In the genomic region with DNA sequence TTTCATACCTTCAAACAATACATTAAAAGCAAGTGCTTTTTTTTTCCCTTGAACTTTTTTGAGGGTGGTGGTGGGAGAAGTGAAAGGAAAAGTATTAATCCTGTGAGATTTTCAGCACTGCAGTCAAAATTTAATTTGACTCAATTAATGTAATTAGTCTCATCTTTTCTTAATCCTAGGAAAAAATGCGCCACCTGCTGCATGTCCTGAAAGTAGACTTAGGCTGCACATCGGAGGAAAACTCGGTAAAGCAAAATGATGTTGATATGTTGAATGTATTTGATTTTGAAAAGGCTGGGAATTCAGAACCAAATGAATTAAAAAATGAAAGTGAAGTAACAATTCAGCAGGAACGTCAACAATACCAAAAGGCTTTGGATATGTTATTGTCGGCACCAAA, we compare ENCODE assay signal across 16 cellular contexts. TPM values are rescaled to one million over a fixed set of nuclear protein-coding genes. Genes with fewer than 3 reads are reported as not detected.
DNase-seq lines count a peak whose midpoint lies in the region; ATAC-seq, FAIRE-seq and TF ChIP-seq lines count a peak whose summit lies in the region.
"Had no signal": no experiment of that assay in that cellular context is flagged by ENCODE, and none has a peak within 500 bp of the region (broad histone marks: within the 10 kb centered on the region; RNA-seq: fewer than 3 reads in every experiment).

No MANE protein-coding gene starts in this region.

- H3K36me3 Mint-ChIP-seq in activated CD4-positive, alpha-beta memory T cell treated with anti-CD3 and anti-CD28 coated beads for 36 hours = peaks cover 3% of the 10 kb centered on the region

- no peak overlapping the region for H2AFZ ChIP-seq in HepG2 (ENCODE audit: low read length)

- H4K20me1 ChIP-seq in HepG2 (ENCODE audit: insufficient read depth, low read length) = no peaks in the 10 kb centered on the region

- H3K4me3 ChIP-seq in bronchial epithelial cell (ENCODE audit: low read depth, low read length) (no peak overlapping the region), HepG2 (replicated peaks in 1 of 3; ENCODE audit: insufficient read depth in 1 of 3, low read depth in 2 of 3, low read length in 3 of 3) (no peak overlapping the region), esophagus squamous epithelium (no peak overlapping the region)
- H3K4me3 ChIP-seq: left ventricle myocardium inferior had no signal

- FAIRE-seq in bronchial epithelial cell (lab: Jason Lieb, UNC) = no peak
- no peak for FAIRE-seq in HepG2 (lab: Jason Lieb, UNC)
- FAIRE-seq: H1 had no signal

- H3K4me1 Mint-ChIP-seq in activated CD4-positive, alpha-beta memory T cell treated with anti-CD3 and anti-CD28 coated beads for 36 hours (ENCODE audit: low read depth) = no peaks in the 10 kb centered on the region
- H3K4me1 Mint-ChIP-seq: naive thymus-derived CD4-positive, alpha-beta T cell had no signal

- H3K9me3 Mint-ChIP-seq in activated CD4-positive, alpha-beta memory T cell treated with anti-CD3 and anti-CD28 coated beads for 36 hours = no peaks in the 10 kb centered on the region
- H3K9me3 Mint-ChIP-seq: naive thymus-derived CD4-positive, alpha-beta T cell; stimulated activated naive CD8-positive, alpha-beta T cell treated with anti-CD3 and anti-CD28 coated beads, Interleukin-15, Interleukin-2, amounts not matched to agents 100 ng/mL and 50 ng/mL, for 24 hours had no signal

- H3K27ac Mint-ChIP-seq in activated CD4-positive, alpha-beta memory T cell treated with anti-CD3 and anti-CD28 coated beads for 36 hours = no peak overlapping the region
- H3K27ac Mint-ChIP-seq: naive thymus-derived CD4-positive, alpha-beta T cell; stimulated activated naive CD8-positive, alpha-beta T cell treated with anti-CD3 and anti-CD28 coated beads, Interleukin-15, Interleukin-2, amounts not matched to agents 100 ng/mL and 50 ng/mL, for 24 hours had no signal

- TF ChIP-seq EP300 in HepG2 (IDR thresholded peaks at IDR 0.05; ENCODE audit: low read depth in 2 of 2, low read length in 2 of 2) (no peak), HepG2 (CRISPR knock-in tag; IDR thresholded peaks at IDR 0.05; ENCODE audit: borderline replicate concordance) (no peak)

- H3K4me3 Mint-ChIP-seq in activated CD4-positive, alpha-beta memory T cell treated with anti-CD3 and anti-CD28 coated beads for 36 hours = no peak overlapping the region
- H3K4me3 Mint-ChIP-seq: naive thymus-derived CD4-positive, alpha-beta T cell; stimulated activated naive CD8-positive, alpha-beta T cell treated with anti-CD3 and anti-CD28 coated beads, Interleukin-15, Interleukin-2, amounts not matched to agents 100 ng/mL and 50 ng/mL, for 24 hours had no signal

- intact Hi-C loops in HepG2 (cut with micrococcal nuclease; ENCODE audit: unreplicated experiment) (loop anchor here (5.0 kb wide), 1 partner anchor 250 kb away; no protein-coding TSS in a partner anchor), esophagus squamous epithelium (cut with DNase I) (no loop called here)
- intact Hi-C loops in activated CD4-positive, alpha-beta memory T cell treated with anti-CD3 and anti-CD28 coated beads for 36 hours (cut with micrococcal nuclease) = no loop called here

- no peak for ATAC-seq in HepG2
- ATAC-seq: naive thymus-derived CD4-positive, alpha-beta T cell had no signal

- in situ Hi-C loops in HepG2 (cut with HindIII; ENCODE audit: extremely low pct_ligation_motif_present, low pct_unique_long_range_greater_than_20kb) = no loop called here

- BruUV-seq in HepG2 (replicated peaks; lab: Mats Ljungman, UMichigan) = no TSS peak

- DNase-seq in NCI-H69 (lab: John Stamatoyannopoulos, UW) (peak; percentile 20), bronchial epithelial cell (ENCODE audit: low read depth) (peak; percentile 8), HepG2 (ENCODE audit: low spot score) (no peak), KG1 (lab: John Stamatoyannopoulos, UW) (no peak), esophagus squamous epithelium (lab: John Stamatoyannopoulos, UW) (no peak), AG08395 (ENCODE audit: low spot score) (no peak)
- no peak for DNase-seq in activated CD4-positive, alpha-beta memory T cell treated with anti-CD3 and anti-CD28 coated beads for 36 hours
- DNase-seq: amniotic stem cell; C1 segment of cervical spinal cord; left ventricle myocardium inferior; naive thymus-derived CD4-positive, alpha-beta T cell; retina; T-helper 1 cell had no signal

- no peak for TF ChIP-seq POLR2A in HepG2 (IDR thresholded peaks at IDR 0.05; ENCODE audit: insufficient read depth in 1 of 2, low read depth in 2 of 2, low read length in 2 of 2)
- no peak for TF ChIP-seq POLR2A in esophagus squamous epithelium (IDR thresholded peaks at IDR 0.05)

- no peaks in the 10 kb centered on the region for H3K27me3 Mint-ChIP-seq in activated CD4-positive, alpha-beta memory T cell treated with anti-CD3 and anti-CD28 coated beads for 36 hours
- H3K27me3 Mint-ChIP-seq: naive thymus-derived CD4-positive, alpha-beta T cell; stimulated activated naive CD8-positive, alpha-beta T cell treated with anti-CD3 and anti-CD28 coated beads, Interleukin-15, Interleukin-2, amounts not matched to agents 100 ng/mL and 50 ng/mL, for 24 hours had no signal

- WGBS in HepG2 (ENCODE audit: low lambda C conversion rate) = 97% methylated on average over 5 of the region's 5 CpGs
- 87 to 88% methylated on average over 5 of the region's 5 CpGs for WGBS in esophagus squamous epithelium, 2 donors

- POLR2A ChIA-PET in HepG2 (lab: Yijun Ruan, JAX) = no interaction called here
- POLR2A ChIA-PET in activated CD4-positive, alpha-beta memory T cell treated with anti-CD3 and anti-CD28 coated beads for 36 hours (lab: Charles Lee) = no interaction called here

- H3K4me1 ChIP-seq in HepG2 (ENCODE audit: insufficient read depth, low read length) (no peaks in the 10 kb centered on the region), esophagus squamous epithelium (no peaks in the 10 kb centered on the region)
- H3K4me1 ChIP-seq: left ventricle myocardium inferior had no signal

- CTCF ChIA-PET in HepG2 (lab: Yijun Ruan, JAX; ENCODE audit: low intra/inter-chr PET ratio, low total read pairs) = no interaction called here
- CTCF ChIA-PET in activated CD4-positive, alpha-beta memory T cell treated with anti-CD3 and anti-CD28 coated beads for 36 hours (lab: Charles Lee) = no interaction called here

- TF ChIP-seq RAD21 in HepG2 (CRISPR knock-in tag; IDR thresholded peaks at IDR 0.05) = no peak

- H3K9me3 ChIP-seq in HepG2 (ENCODE audit: low read length) (no peaks in the 10 kb centered on the region), esophagus squamous epithelium (no peaks in the 10 kb centered on the region)
- H3K9me3 ChIP-seq: left ventricle myocardium inferior had no signal

- H3K79me2 ChIP-seq in HepG2 (ENCODE audit: insufficient read depth, low read length) = no peaks in the 10 kb centered on the region

- H3K36me3 ChIP-seq in bronchial epithelial cell (ENCODE audit: control insufficient read depth, insufficient read depth, low read length) (no peaks in the 10 kb centered on the region), HepG2 (replicated peaks in 1 of 2; ENCODE audit: control insufficient read depth in 1 of 2, insufficient read depth in 2 of 2, low read length in 2 of 2) (no peaks in the 10 kb centered on the region), esophagus squamous epithelium (peaks cover 0 to 50% (median 0%) of the 10 kb centered on the region in 3 donors)

- TF ChIP-seq CTCF in C4-2B (conservative IDR thresholded peaks at IDR 0.05) = peak; percentile 58
- TF ChIP-seq CTCF in bronchial epithelial cell (IDR thresholded peaks at IDR 0.05; ENCODE audit: insufficient read depth, low read length, severe bottlenecking) = peak; percentile 5
- TF ChIP-seq CTCF in HepG2 (CRISPR knock-in tag; IDR thresholded peaks at IDR 0.05) = no peak
- peak in 1 of 6 experiments; percentile 47 for TF ChIP-seq CTCF in esophagus squamous epithelium (IDR thresholded peaks at IDR 0.05)

- no peak overlapping the region for H3K4me2 ChIP-seq in HepG2 (ENCODE audit: low read depth, low read length)

- H3K27me3 ChIP-seq in bronchial epithelial cell (ENCODE audit: control insufficient read depth, insufficient read depth, low read length) (no peaks in the 10 kb centered on the region), HepG2 (ENCODE audit: control insufficient read depth in 1 of 2, insufficient read depth in 2 of 2, low read length in 2 of 2) (no peaks in the 10 kb centered on the region), esophagus squamous epithelium (no peaks in the 10 kb centered on the region)

- no peak overlapping the region for H3K27ac ChIP-seq in C4-2B
- no peak overlapping the region for H3K27ac ChIP-seq in HepG2 (ENCODE audit: extremely low read length, insufficient read depth, low read length)
- H3K27ac ChIP-seq in esophagus squamous epithelium = no peak overlapping the region
- H3K27ac ChIP-seq: left ventricle myocardium inferior had no signal

- H3K9ac ChIP-seq in HepG2 (ENCODE audit: insufficient read depth, low read depth, low read length) = no peak overlapping the region

TF ChIP-seq in HepG2, 621 proteins besides CTCF, POLR2A, EP300 and RAD21 (continues in another document):
- no peak for TF ChIP-seq ZNF256 (CRISPR knock-in tag; conservative IDR thresholded peaks at IDR 0.05)

RNA-seq across cellular contexts. Expression of gene SPATA7, which starts 52.2 kb away (rescaled TPM):
- total RNA-seq in bronchial epithelial cell (7.4 and 9.2 TPM in 2 replicates), HepG2 (2016; rRNA removed; fragmentation: Illumina TruSeq; extraction: Trizol) (4.9 and 5.5 TPM in 2 replicates), esophagus squamous epithelium (10 to 100 TPM in 2 of 4 donors, 1 to 10 TPM in 2; 2.2 to 15.2 (median 7.2) TPM)
- 10.3 and 10.7 TPM in 2 replicates for total RNA-seq in HepG2 (2016; cell fraction: cytosol; rRNA removed; fragmentation: Illumina TruSeq; extraction: Trizol; ENCODE audit: low read depth)
- total RNA-seq in HepG2 (2016; cell fraction: insoluble cytoplasmic fraction; rRNA removed; fragmentation: Illumina TruSeq; extraction: Trizol) = 4.2 and 5.1 TPM in 2 replicates
- total RNA-seq in HepG2 (2016; cell fraction: membrane; rRNA removed; fragmentation: Illumina TruSeq; extraction: Trizol) = 7.0 and 9.0 TPM in 2 replicates
- total RNA-seq in HepG2 (2016; cell fraction: nucleus; rRNA removed; fragmentation: Illumina TruSeq; extraction: Trizol) = 7.8 and 10.5 TPM in 2 replicates
- polyA plus RNA-seq in HepG2 (2011; rRNA removed) = 3.6 and 3.8 TPM in 2 replicates
- polyA plus RNA-seq in HepG2 (2011; cell fraction: cytosol; rRNA removed) = 2.2 and 2.8 TPM in 2 replicates
- polyA plus RNA-seq in HepG2 (2011; cell fraction: nucleus; rRNA removed) = 3.0 TPM in 2 replicates
- polyA plus RNA-seq in HepG2 (2012) = 3.0 and 3.5 TPM in 2 replicates
- 1.6 TPM in 2 replicates for polyA plus RNA-seq in HepG2 (2016; cell fraction: cytosol; fragmentation: Illumina TruSeq; extraction: Trizol; ENCODE audit: low read depth)
- 4.8 and 4.9 TPM in 2 replicates for polyA plus RNA-seq in HepG2 (2016; cell fraction: insoluble cytoplasmic fraction; fragmentation: Illumina TruSeq; extraction: Trizol; ENCODE audit: low read depth)
- 2.7 and 3.8 TPM in 2 replicates for polyA plus RNA-seq in HepG2 (2016; cell fraction: membrane; fragmentation: Illumina TruSeq; extraction: Trizol; ENCODE audit: low read depth)
- polyA plus RNA-seq in HepG2 (2016; cell fraction: nucleus; fragmentation: Illumina TruSeq; extraction: Trizol; ENCODE audit: insufficient read depth, low read depth) = 6.5 and 6.9 TPM in 2 replicates
- polyA minus RNA-seq in HepG2 (2011; rRNA and poly(A)+ RNA removed; ENCODE audit: low replicate concordance) = 2.7 and 3.4 TPM in 2 replicates
- polyA minus RNA-seq in HepG2 (2011; cell fraction: cytosol; rRNA and poly(A)+ RNA removed) = 2.5 and 3.5 TPM in 2 replicates
- polyA minus RNA-seq in HepG2 (2011; cell fraction: nucleus; rRNA and poly(A)+ RNA removed) = 18.3 and 18.5 TPM in 2 replicates
- total RNA-seq in activated CD4-positive, alpha-beta memory T cell treated with anti-CD3 and anti-CD28 coated beads for 36 hours = 1 to 10 TPM; 4.2 to 4.5 TPM

Comparison
In these comparisons a context has a peak if more than half of its experiments do, and no peak if none do; other contexts are left out.
1. DNase-seq: peak in NCI-H69 (single experiment) and bronchial epithelial cell (single experiment); none in HepG2 (single experiment), KG1 (single experiment), esophagus squamous epithelium (single experiment), AG08395 (single experiment) and activated CD4-positive, alpha-beta memory T cell treated with anti-CD3 and anti-CD28 coated beads for 36 hours (single experiment).